Comparison of ENCODE assay signal across 8 cellular contexts in genomic region chr10:110859206-110859946, GRCh38. TPM values are rescaled to one million over a fixed set of nuclear protein-coding genes. Genes with fewer than 3 reads are reported as not detected.
DNase-seq lines count a peak whose midpoint lies in the region; ATAC-seq, FAIRE-seq and TF ChIP-seq lines count a peak whose summit lies in the region.

No MANE protein-coding gene starts in this region.

- no TSS peak for BruUV-seq in IMR-90 (replicated peaks; lab: Mats Ljungman, UMichigan)

- H3K18ac ChIP-seq in IMR-90 (ENCODE audit: low read depth, low read length): peak overlapping the region; percentile 91

- no peaks in the 10 kb centered on the region for H3K9me2 ChIP-seq in Karpas-422 (replicated peaks; ENCODE audit: insufficient read depth, low read length)

- H2BK120ac ChIP-seq in IMR-90 (ENCODE audit: low read depth, low read length): no peak overlapping the region

- H3K9me3 ChIP-seq in IMR-90 (ENCODE audit: control insufficient read depth, insufficient read depth, low read length): no peaks in the 10 kb centered on the region
- H3K9me3 ChIP-seq in right cardiac atrium (ENCODE audit: control insufficient read depth, low read length): no peaks in the 10 kb centered on the region
- H3K9me3 ChIP-seq in spleen: no peaks in the 10 kb centered on the region
- no peaks in the 10 kb centered on the region for H3K9me3 ChIP-seq in Karpas-422 (ENCODE audit: low read length)

- H2BK5ac ChIP-seq in IMR-90 (ENCODE audit: low read depth, low read length, poor library complexity, severe bottlenecking): no peak overlapping the region

- H3K23ac ChIP-seq in IMR-90 (ENCODE audit: low read depth, low read length): no peak overlapping the region

- peak overlapping the region; percentile 86 for H4K5ac ChIP-seq in IMR-90 (ENCODE audit: low read depth, low read length)

- H3K4me1 Mint-ChIP-seq in activated T-helper 2 cell treated with anti-CD3 and anti-CD28 coated beads, Interferon-gamma antibody, Interleukin-2, Interleukin-4, amounts not matched to agents 10 μg/mL and 5 μg/mL and 100 μg/mL, durations not matched to agents 14 hours and 24 hours and 36 hours (ENCODE audit: low read depth): peaks cover 58% of the 10 kb centered on the region
- 0 out of 2 replicates have a peak, but pooled peaks cover 3% of the 10 kb centered on the region for H3K4me1 Mint-ChIP-seq in WTC11

- H3K27me3 ChIP-seq in IMR-90 (ENCODE audit: control insufficient read depth, insufficient read depth, low read length) (no peaks in the 10 kb centered on the region), right cardiac atrium (ENCODE audit: control insufficient read depth, insufficient read depth) (no peaks in the 10 kb centered on the region), spleen (replicated peaks in 1 of 7) (no peaks in the 10 kb centered on the region), Karpas-422 (ENCODE audit: low read length) (no peaks in the 10 kb centered on the region)

- FAIRE-seq in HTR-8/SVneo (lab: Jason Lieb, UNC): no peak

- H3K27me3 Mint-ChIP-seq in activated T-helper 2 cell treated with anti-CD3 and anti-CD28 coated beads, Interferon-gamma antibody, Interleukin-2, Interleukin-4, amounts not matched to agents 10 μg/mL and 5 μg/mL and 100 μg/mL, durations not matched to agents 14 hours and 24 hours and 36 hours (ENCODE audit: low read depth): no peaks in the 10 kb centered on the region
- H3K27me3 Mint-ChIP-seq in WTC11 (ENCODE audit: low read depth): no peaks in the 10 kb centered on the region

- no peak overlapping the region for H2BK20ac ChIP-seq in IMR-90 (ENCODE audit: low read depth, low read length)

- no peak overlapping the region for H3K14ac ChIP-seq in IMR-90 (replicated peaks; ENCODE audit: low read depth, low read length)

- H2AK5ac ChIP-seq in IMR-90 (ENCODE audit: low read depth, low read length): peak overlapping the region; percentile 56; the same call in 1 of the 2 replicates

- H3K36me3 ChIP-seq in IMR-90 (ENCODE audit: control insufficient read depth, insufficient read depth, low read length): no peaks in the 10 kb centered on the region
- no peaks in the 10 kb centered on the region for H3K36me3 ChIP-seq in spleen
- H3K36me3 ChIP-seq in Karpas-422 (ENCODE audit: insufficient read depth, low read length): no peaks in the 10 kb centered on the region

- no peak overlapping the region for H3K4me3 Mint-ChIP-seq in activated T-helper 2 cell treated with anti-CD3 and anti-CD28 coated beads, Interferon-gamma antibody, Interleukin-2, Interleukin-4, amounts not matched to agents 10 μg/mL and 5 μg/mL and 100 μg/mL, durations not matched to agents 14 hours and 24 hours and 36 hours (ENCODE audit: low read depth)
- H3K4me3 Mint-ChIP-seq in WTC11: no peak overlapping the region

- peak overlapping the region; percentile 86 for H3K27ac Mint-ChIP-seq in activated T-helper 2 cell treated with anti-CD3 and anti-CD28 coated beads, Interferon-gamma antibody, Interleukin-2, Interleukin-4, amounts not matched to agents 10 μg/mL and 5 μg/mL and 100 μg/mL, durations not matched to agents 14 hours and 24 hours and 36 hours
- H3K27ac Mint-ChIP-seq in WTC11: no peak overlapping the region

- H3K27ac ChIP-seq in IMR-90 (ENCODE audit: insufficient read depth, low read length) (peak overlapping the region; percentile 71; the same call in 1 of the 2 replicates), right cardiac atrium (ENCODE audit: low read length) (peak overlapping the region; percentile 84), spleen (peak overlapping the region; percentile 82 to 100 (median 99)), Karpas-422 (ENCODE audit: low read length) (no peak overlapping the region)

- no peak overlapping the region for H3K56ac ChIP-seq in IMR-90 (ENCODE audit: extremely low read depth, insufficient read depth, low read length)

- H2BK15ac ChIP-seq in IMR-90 (ENCODE audit: low read depth, low read length): no peak overlapping the region

- H4K91ac ChIP-seq in IMR-90 (ENCODE audit: insufficient read depth, low read depth, low read length): no peak overlapping the region

- CTCF ChIA-PET in IMR-90 (lab: Yijun Ruan, JAX) (no interaction called here), WTC11 (lab: Charles Lee) (interaction anchor here (2.0 kb wide), 1 partner anchor 55 kb away, joined by 5 read pairs; no protein-coding TSS in a partner anchor)

- WGBS in IMR-90 (ENCODE audit: extremely low coverage in 2 of 2, insufficient read length in 1 of 2), 2 experiments: 100% methylated on average over 1 of the region's 6 CpGs; no CpG with 5 or more reads in 1 of the 2 experiments
- WGBS in right cardiac atrium: 67% methylated on average over 6 of the region's 6 CpGs
- WGBS in spleen, 5 donors: 53 to 75% (median 72%) methylated on average over 6 of the region's 6 CpGs

- H3K36me3 Mint-ChIP-seq in activated T-helper 2 cell treated with anti-CD3 and anti-CD28 coated beads, Interferon-gamma antibody, Interleukin-2, Interleukin-4, amounts not matched to agents 10 μg/mL and 5 μg/mL and 100 μg/mL, durations not matched to agents 14 hours and 24 hours and 36 hours (ENCODE audit: low read depth): peaks cover 14% of the 10 kb centered on the region
- H3K36me3 Mint-ChIP-seq in WTC11: no peaks in the 10 kb centered on the region

- in situ Hi-C loops in IMR-90 (cut with MboI; ENCODE audit: low sequenced_read_pairs): no loop called here

- H2AFZ ChIP-seq in IMR-90 (replicated peaks; ENCODE audit: low read length, poor library complexity) (no peak overlapping the region), Karpas-422 (ENCODE audit: low read length) (no peak overlapping the region)

- H3K4me2 ChIP-seq in IMR-90 (ENCODE audit: low read depth, low read length) (peak overlapping the region; percentile 61), Karpas-422 (ENCODE audit: low read depth, low read length, poor library complexity, severe bottlenecking) (no peak overlapping the region)

- DNase-seq in IMR-90 (no peak), right cardiac atrium (peak in 1 of 3 donors; percentile 66), spleen (no peak), Karpas-422 (no peak), WTC11 (ENCODE audit: low spot score) (no peak), NCI-H226 (no peak), HTR-8/SVneo (ENCODE audit: insufficient read length, low spot score) (no peak)
- DNase-seq in activated T-helper 2 cell treated with anti-CD3 and anti-CD28 coated beads, Interferon-gamma antibody, Interleukin-2, Interleukin-4, amounts not matched to agents 10 μg/mL and 5 μg/mL and 100 μg/mL, durations not matched to agents 14 hours and 24 hours and 36 hours (ENCODE audit: low spot score): no peak

- H2AK9ac ChIP-seq in IMR-90 (replicated peaks; ENCODE audit: low read depth, low read length, poor library complexity): peak overlapping the region; percentile 22

- POLR2A ChIA-PET in IMR-90 (lab: Charles Lee; ENCODE audit: unreplicated experiment): no interaction called here
- POLR2A ChIA-PET in WTC11 (lab: Charles Lee): interaction anchor here (1.0 kb wide), 1 partner anchor 59 kb away, joined by 3 read pairs; the partner anchor contains the start of gene BBIP1

- H3K9me3 Mint-ChIP-seq in activated T-helper 2 cell treated with anti-CD3 and anti-CD28 coated beads, Interferon-gamma antibody, Interleukin-2, Interleukin-4, amounts not matched to agents 10 μg/mL and 5 μg/mL and 100 μg/mL, durations not matched to agents 14 hours and 24 hours and 36 hours: peaks cover 4% of the 10 kb centered on the region
- H3K9me3 Mint-ChIP-seq in WTC11: peaks cover 7% of the 10 kb centered on the region

- H3K9ac ChIP-seq in IMR-90 (ENCODE audit: low read depth, low read length): no peak overlapping the region
- H3K9ac ChIP-seq in Karpas-422 (ENCODE audit: low read length): no peak overlapping the region

- dilution Hi-C loops in IMR-90 (cut with HindIII; ENCODE audit: low sequenced_read_pairs, unreplicated experiment): no loop called here

- H3K9me1 ChIP-seq in IMR-90 (ENCODE audit: insufficient read depth, low read length): no peaks in the 10 kb centered on the region; the same call in 1 of the 2 replicates

- no peaks in the 10 kb centered on the region for H3K79me1 ChIP-seq in IMR-90 (ENCODE audit: low read depth in 1 of 2, low read length in 2 of 2)

- TF ChIP-seq POLR2A in IMR-90 (IDR thresholded peaks at IDR 0.05; ENCODE audit: low read depth, low read length): no peak
- TF ChIP-seq POLR2A in spleen (IDR thresholded peaks at IDR 0.05): no peak

- no peaks in the 10 kb centered on the region for H4K20me1 ChIP-seq in IMR-90 (ENCODE audit: insufficient read depth, low read length)
- no peaks in the 10 kb centered on the region for H4K20me1 ChIP-seq in Karpas-422 (ENCODE audit: insufficient read depth, low read depth, low read length)

- H3K4me3 ChIP-seq in IMR-90 (ENCODE audit: insufficient read depth, low read depth, low read length) (no peak overlapping the region), right cardiac atrium (ENCODE audit: low read length) (no peak overlapping the region), spleen (peak overlapping the region in 1 of 8 donors; percentile 43), Karpas-422 (ENCODE audit: low read length) (no peak overlapping the region)

- no peaks in the 10 kb centered on the region for H3K79me2 ChIP-seq in Karpas-422 (ENCODE audit: low read length)

- TF ChIP-seq CTCF in IMR-90 (conservative IDR thresholded peaks at IDR 0.05; ENCODE audit: low read depth, low read length) (no peak), spleen (IDR thresholded peaks at IDR 0.05 in 8 of 11, conservative IDR thresholded peaks at IDR 0.05 in 3 of 11) (no peak), WTC11 (IDR thresholded peaks at IDR 0.05) (no peak)

- TF ChIP-seq RAD21 in IMR-90 (IDR thresholded peaks at IDR 0.05; ENCODE audit: low read length): no peak

- 0 out of 4 replicates have a peak overlapping the region, but pooled peaks of 1 of the 2 experiments have one; percentile 13 for H4K8ac ChIP-seq in IMR-90 (ENCODE audit: low read depth in 2 of 2, low read length in 2 of 2)

- ATAC-seq in IMR-90 (ENCODE audit: low read depth) (no peak; the same call in 1 of the 2 replicates), right cardiac atrium (peak; percentile 10 to 35), WTC11 (no peak)

- intact Hi-C loops in IMR-90 (cut with micrococcal nuclease) (no loop called here), right cardiac atrium (cut with DNase I) (no loop called here), spleen (cut with DNase I; ENCODE audit: low total_unique reads) (no loop called here)
- intact Hi-C loops in activated T-helper 2 cell treated with anti-CD3 and anti-CD28 coated beads, Interferon-gamma antibody, Interleukin-2, Interleukin-4, amounts not matched to agents 10 μg/mL and 5 μg/mL and 100 μg/mL, durations not matched to agents 14 hours and 24 hours and 36 hours (cut with micrococcal nuclease): loop anchor here (2.0 kb wide), 1 partner anchor 17 kb away; no protein-coding TSS in a partner anchor

- H3K4ac ChIP-seq in IMR-90 (ENCODE audit: low read depth, low read length): no peak overlapping the region

- H3K4me1 ChIP-seq in IMR-90 (ENCODE audit: control insufficient read depth, insufficient read depth, low read length) (peaks cover 19% of the 10 kb centered on the region), right cardiac atrium (ENCODE audit: control insufficient read depth, insufficient read depth, low read length) (peaks cover 24% of the 10 kb centered on the region), spleen (peaks cover 67 to 83% (median 75%) of the 10 kb centered on the region in 6 donors), Karpas-422 (ENCODE audit: low read length) (peaks cover 37% of the 10 kb centered on the region)

RNA-seq across cellular contexts. Expression of gene PDCD4, which starts 12.4 kb away (rescaled TPM):
- total RNA-seq in IMR-90 (2012; rRNA removed) (10.9 and 46.9 TPM in 2 replicates), right cardiac atrium (10 to 100 TPM; 61.5 to 82.7 (median 76.2) TPM), spleen (100 to 1,000 TPM; 128 to 201 (median 146) TPM), WTC11 (2021) (27.0 to 32.9 TPM (median 32.7 TPM) in 3 replicates)
- polyA plus RNA-seq in IMR-90 (2012; rRNA removed) (42.7 and 49.7 TPM in 2 replicates), right cardiac atrium (39.8 TPM), spleen (100 to 1,000 TPM; 121 to 204 (median 176) TPM)
- polyA plus RNA-seq in IMR-90 (2012; cell fraction: cytosol; rRNA removed): 4.3 and 6.9 TPM in 2 replicates
- 1.7 and 24.9 TPM in 2 replicates for polyA plus RNA-seq in IMR-90 (2012; cell fraction: nucleus; rRNA removed; ENCODE audit: low replicate concordance)
- total RNA-seq in activated T-helper 2 cell treated with anti-CD3 and anti-CD28 coated beads, Interferon-gamma antibody, Interleukin-2, Interleukin-4, amounts not matched to agents 10 μg/mL and 5 μg/mL and 100 μg/mL, durations not matched to agents 14 hours and 24 hours and 36 hours: 60.4 and 67.7 TPM in 2 replicates
- total RNA-seq in Karpas-422 (2014; rRNA removed; shearing (Covaris generic); ENCODE audit: low replicate concordance): 40.0 and 77.4 TPM in 2 replicates

RNA-seq across cellular contexts. Expression of gene BBIP1, which starts 59.6 kb away (rescaled TPM):
- 17.4 and 21.7 TPM in 2 replicates for total RNA-seq in IMR-90 (2012; rRNA removed)
- polyA plus RNA-seq in IMR-90 (2012; rRNA removed): 14.4 and 19.9 TPM in 2 replicates
- polyA plus RNA-seq in IMR-90 (2012; cell fraction: cytosol; rRNA removed): 1.6 and 2.9 TPM in 2 replicates
- polyA plus RNA-seq in IMR-90 (2012; cell fraction: nucleus; rRNA removed; ENCODE audit: low replicate concordance): 2.9 and 37.6 TPM in 2 replicates
- 31.5 and 32.7 TPM in 2 replicates for total RNA-seq in activated T-helper 2 cell treated with anti-CD3 and anti-CD28 coated beads, Interferon-gamma antibody, Interleukin-2, Interleukin-4, amounts not matched to agents 10 μg/mL and 5 μg/mL and 100 μg/mL, durations not matched to agents 14 hours and 24 hours and 36 hours
- total RNA-seq in right cardiac atrium: 10 to 100 TPM; 24.5 to 27.8 (median 26.9) TPM
- polyA plus RNA-seq in right cardiac atrium: 30.0 TPM
- total RNA-seq in spleen: 10 to 100 TPM; 20.7 to 40.0 (median 34.4) TPM
- polyA plus RNA-seq in spleen: 10 to 100 TPM; 22.3 to 27.5 (median 22.5) TPM
- total RNA-seq in Karpas-422 (2014; rRNA removed; shearing (Covaris generic); ENCODE audit: low replicate concordance): 6.3 and 53.8 TPM in 2 replicates
- 19.0 to 26.7 TPM (median 23.3 TPM) in 3 replicates for total RNA-seq in WTC11 (2021)

Comparison
In these comparisons a context has a peak if more than half of its experiments do, and no peak if none do; other contexts are left out.
1. ATAC-seq: peak in right cardiac atrium (2 of 2); none in IMR-90 (single experiment) and WTC11 (single experiment).